In the genomic region with DNA sequence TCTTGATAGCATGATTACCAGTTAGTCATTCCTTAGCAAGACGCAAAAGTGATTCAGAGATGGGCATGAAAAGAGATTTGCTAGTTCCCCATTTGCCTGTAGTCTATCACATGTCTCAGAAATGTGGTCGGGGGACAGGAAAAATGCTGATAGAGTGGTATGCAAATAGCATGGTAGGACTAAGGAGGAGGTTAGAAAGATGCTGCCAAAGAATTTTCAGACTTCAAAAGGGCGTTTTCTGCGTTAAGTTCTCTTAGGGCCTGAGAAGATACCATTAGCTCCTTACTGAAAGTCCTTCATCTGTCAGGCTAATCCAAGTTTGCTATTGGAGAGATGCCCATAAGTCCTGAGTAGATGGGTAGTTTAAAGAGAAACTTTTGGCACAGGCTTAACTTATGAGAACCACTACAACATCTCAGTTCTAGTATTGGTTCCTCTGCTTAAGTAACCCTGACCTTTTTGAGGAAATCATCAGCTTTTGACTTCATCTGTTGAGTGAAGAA, we compare ENCODE assay signal across 8 cellular contexts. TPM values are rescaled to one million over a fixed set of nuclear protein-coding genes. Genes with fewer than 3 reads are reported as not detected.
A peak's percentile ranks its signal among the peaks of the same experiment; 100 is the strongest.
DNase-seq lines count a peak whose midpoint lies in the region; ATAC-seq, FAIRE-seq and TF ChIP-seq lines count a peak whose summit lies in the region.

No MANE protein-coding gene starts in this region.

- peaks cover 37% of the 10 kb centered on the region for H3K4me1 ChIP-seq in GM23338 (ENCODE audit: insufficient read depth)

- no peaks in the 10 kb centered on the region for H3K36me3 ChIP-seq in GM23338 (ENCODE audit: insufficient read depth)

- H3K9me3 Mint-ChIP-seq in GM23338: no peaks in the 10 kb centered on the region
- H3K9me3 Mint-ChIP-seq in naive B cell: no peaks in the 10 kb centered on the region
- no peaks in the 10 kb centered on the region for H3K9me3 Mint-ChIP-seq in stimulated activated effector memory CD8-positive, alpha-beta T cell treated with anti-CD3 and anti-CD28 coated beads, Interleukin-12 subunit alpha, Interleukin-12 subunit beta, amount 100 ng/mL, for 72 hours

- ATAC-seq in GM23338 (no peak), naive B cell (ENCODE audit: low read depth in 2 of 2) (peak; percentile 86 to 93)
- ATAC-seq in stimulated activated effector memory CD8-positive, alpha-beta T cell treated with anti-CD3 and anti-CD28 coated beads, Interleukin-12 subunit alpha, Interleukin-12 subunit beta, amount 100 ng/mL, for 72 hours: no peak

- H3K27me3 Mint-ChIP-seq in GM23338 (ENCODE audit: insufficient read depth, low read depth, poor library complexity): peaks cover 3% of the 10 kb centered on the region
- peaks cover 0 to 24% (median 19%) of the 10 kb centered on the region in 3 donors for H3K27me3 Mint-ChIP-seq in naive B cell

- H3K4me1 Mint-ChIP-seq in GM23338: peaks cover 55% of the 10 kb centered on the region
- H3K4me1 Mint-ChIP-seq in naive B cell: peaks cover 0 to 10% (median 4%) of the 10 kb centered on the region in 3 donors
- no peaks in the 10 kb centered on the region for H3K4me1 Mint-ChIP-seq in stimulated activated effector memory CD8-positive, alpha-beta T cell treated with anti-CD3 and anti-CD28 coated beads, Interleukin-12 subunit alpha, Interleukin-12 subunit beta, amount 100 ng/mL, for 72 hours

- H3K4me3 ChIP-seq in GM23338 (peak overlapping the region; percentile 75), WI38 (ENCODE audit: low read depth, low read length) (peak overlapping the region; percentile 72)

- H3K9me2 ChIP-seq in GM23338 (ENCODE audit: insufficient read depth): 0 out of 2 replicates have a peak, but pooled peaks cover 4% of the 10 kb centered on the region

- H3K4me3 Mint-ChIP-seq in GM23338 (peak overlapping the region; percentile 42; the same call in 1 of the 3 replicates), naive B cell (peak overlapping the region in 3 of 8 donors; percentile 3 to 33 (median 6))
- no peak overlapping the region for H3K4me3 Mint-ChIP-seq in stimulated activated effector memory CD8-positive, alpha-beta T cell treated with anti-CD3 and anti-CD28 coated beads, Interleukin-12 subunit alpha, Interleukin-12 subunit beta, amount 100 ng/mL, for 72 hours

- no peak overlapping the region for H3K27ac Mint-ChIP-seq in GM23338
- H3K27ac Mint-ChIP-seq in naive B cell: peak overlapping the region in 1 of 6 donors; percentile 44
- H3K27ac Mint-ChIP-seq in stimulated activated effector memory CD8-positive, alpha-beta T cell treated with anti-CD3 and anti-CD28 coated beads, Interleukin-12 subunit alpha, Interleukin-12 subunit beta, amount 100 ng/mL, for 72 hours: no peak overlapping the region

- peaks cover 6% of the 10 kb centered on the region; the same call in 1 of the 3 replicates for H3K36me3 Mint-ChIP-seq in GM23338 (ENCODE audit: low read depth)
- no peaks in the 10 kb centered on the region for H3K36me3 Mint-ChIP-seq in naive B cell
- no peaks in the 10 kb centered on the region for H3K36me3 Mint-ChIP-seq in stimulated activated effector memory CD8-positive, alpha-beta T cell treated with anti-CD3 and anti-CD28 coated beads, Interleukin-12 subunit alpha, Interleukin-12 subunit beta, amount 100 ng/mL, for 72 hours

- peak overlapping the region; percentile 90 for H3K4me2 ChIP-seq in GM23338

- TF ChIP-seq CTCF in GM23338 (conservative IDR thresholded peaks at IDR 0.05; ENCODE audit: low read depth in 2 of 2) (no peak), WI38 (IDR thresholded peaks at IDR 0.05; ENCODE audit: low read depth, low read length) (no peak)

- intact Hi-C loops in posterior vena cava (cut with DNase I): loop anchor here in 1 of 2 donors (5.0 to 10.0 kb wide), 3 partner anchors 50 to 153 kb away; no protein-coding TSS in a partner anchor

- no peak for DNase-seq in GM12892 (ENCODE audit: insufficient read length)
- DNase-seq in GM23338 (ENCODE audit: low spot score): no peak
- peak; percentile 24 for DNase-seq in naive B cell
- DNase-seq in NCI-H748 (lab: John Stamatoyannopoulos, UW; ENCODE audit: unreplicated experiment): no peak
- no peak for DNase-seq in posterior vena cava (ENCODE audit: low spot score)
- DNase-seq in stimulated activated effector memory CD8-positive, alpha-beta T cell treated with anti-CD3 and anti-CD28 coated beads, Interleukin-12 subunit alpha, Interleukin-12 subunit beta, amount 100 ng/mL, for 72 hours (ENCODE audit: low spot score in 2 of 2): no peak
- no peak for DNase-seq in central memory CD4-positive, alpha-beta T cell

- peak; percentile 27 for FAIRE-seq in GM12892 (lab: Jason Lieb, UNC)

- H3K27ac ChIP-seq in GM23338 (ENCODE audit: low read depth): no peak overlapping the region

- H3F3A ChIP-seq in GM23338 (replicated peaks; ENCODE audit: low read depth): no peaks in the 10 kb centered on the region

- H2AFZ ChIP-seq in GM23338: no peak overlapping the region

- TF ChIP-seq POLR2A in GM12892 (IDR thresholded peaks at IDR 0.05; ENCODE audit: low read depth, low read length): no peak

- H3K27me3 ChIP-seq in GM23338 (ENCODE audit: insufficient read depth): no peaks in the 10 kb centered on the region

- peaks cover 75% of the 10 kb centered on the region for H3K79me2 ChIP-seq in GM23338 (replicated peaks; ENCODE audit: insufficient read depth)

- H4K20me1 ChIP-seq in GM23338 (replicated peaks; ENCODE audit: insufficient read depth): no peaks in the 10 kb centered on the region

TF ChIP-seq in GM23338, 12 proteins besides CTCF, POLR2A, EP300 and RAD21:
- no peak for TF ChIP-seq EZH2phosphoT487 (IDR thresholded peaks at IDR 0.05; ENCODE audit: unreplicated experiment)
- no peak for TF ChIP-seq STAT1 (IDR thresholded peaks at IDR 0.05; ENCODE audit: unreplicated experiment)
- TF ChIP-seq POLR2AphosphoS5 (IDR thresholded peaks at IDR 0.05; ENCODE audit: low read depth): no peak
- TF ChIP-seq ZNF331 (CRISPR knock-in tag; IDR thresholded peaks at IDR 0.05; ENCODE audit: low read depth): no peak

RNA-seq across cellular contexts. Expression of a gene that starts 2.7 kb away (rescaled TPM):
- polyA plus RNA-seq in GM12892 (2012; ENCODE audit: missing spikeins): 0.55 TPM
- 132 and 133 TPM in 2 replicates for total RNA-seq in GM23338 (2014; rRNA removed; shearing (Covaris generic))
- polyA plus RNA-seq in GM23338 (2016; fragmentation: Nextera tagmentation; extraction: Ambion mirVana) (762 and 842 TPM in 2 replicates), naive B cell (ENCODE audit: low read depth in 6 of 6) (1 to 10 TPM in 2 of 6 donors, under 1 TPM in 3, not detected in 1; 0.12 to 1.3 (median 0.64) TPM)
- 1,000 to 10,000 TPM; 1,459 to 1,514 TPM for total RNA-seq in posterior vena cava

Comparison
In these comparisons a context has a peak if more than half of its experiments do, and no peak if none do; other contexts are left out.
1. ATAC-seq: peak in naive B cell (2 of 2); none in GM23338 (single experiment) and stimulated activated effector memory CD8-positive, alpha-beta T cell treated with anti-CD3 and anti-CD28 coated beads, Interleukin-12 subunit alpha, Interleukin-12 subunit beta, amount 100 ng/mL, for 72 hours (single experiment).
2. RNA of a gene that starts 2.7 kb away (total RNA-seq): 1,459 to 1,514 TPM in posterior vena cava; 132 to 133 TPM in GM23338; every median in the first group is over 10 times any median in the second.